In genomic region chr3:10978956-10979355, GRCh38 we compare ENCODE assay signal across 36 cellular contexts. TPM values are rescaled to one million over a fixed set of nuclear protein-coding genes. Genes with fewer than 3 reads are reported as not detected.
"Had no signal": no experiment of that assay in that cellular context is flagged by ENCODE, and none has a peak within 500 bp of the region (broad histone marks: within the 10 kb centered on the region; RNA-seq: fewer than 3 reads in every experiment).

No MANE protein-coding gene starts in this region.

- H3K36me3 ChIP-seq: ascending aorta, cardiac muscle cell had no signal

- H3K27me3 ChIP-seq: ascending aorta, cardiac muscle cell had no signal

- H3K4me3 ChIP-seq: ascending aorta, cardiac muscle cell had no signal

- H3K36me3 Mint-ChIP-seq: activated CD8-positive, alpha-beta memory T cell treated with anti-CD3 and anti-CD28 coated beads, Interleukin-2, amount 10 ng/mL, durations not matched to agents 7 days and 5 days; activated naive CD4-positive, alpha-beta T cell treated with anti-CD3 and anti-CD28 coated beads, Interleukin-2, amount 10 ng/mL, durations not matched to agents 7 days and 5 days; activated naive CD4-positive, alpha-beta T cell treated with anti-CD3 and anti-CD28 coated beads, Interleukin-2, amount 50 U/mL, for 24 hours; activated naive CD8-positive, alpha-beta T cell; activated naive CD8-positive, alpha-beta T cell treated with anti-CD3 and anti-CD28 coated beads, Interleukin-2, amount 10 ng/mL, durations not matched to agents 7 days and 5 days; brain; T-cell had no signal

- H3K4me3 Mint-ChIP-seq: activated CD4-positive, alpha-beta memory T cell treated with anti-CD3 and anti-CD28 coated beads, Interleukin-2, amount 10 ng/mL, durations not matched to agents 7 days and 5 days; activated CD4-positive, alpha-beta T cell treated with anti-CD3 and anti-CD28 coated beads for 36 hours; activated CD4-positive, alpha-beta T cell treated with anti-CD3 and anti-CD28 coated beads, Interleukin-2, amount 10 ng/mL, durations not matched to agents 7 days and 5 days; activated CD8-positive, alpha-beta memory T cell treated with anti-CD3 and anti-CD28 coated beads, Interleukin-2, amount 10 ng/mL, durations not matched to agents 7 days and 5 days; activated CD8-positive, alpha-beta T cell treated with anti-CD3 and anti-CD28 coated beads, Interleukin-2, amount 10 ng/mL, durations not matched to agents 7 days and 5 days; activated naive CD4-positive, alpha-beta T cell treated with anti-CD3 and anti-CD28 coated beads, Interleukin-2, amount 10 ng/mL, durations not matched to agents 7 days and 5 days; activated naive CD4-positive, alpha-beta T cell treated with anti-CD3 and anti-CD28 coated beads, Interleukin-2, amount 50 U/mL, for 24 hours; activated naive CD8-positive, alpha-beta T cell; activated naive CD8-positive, alpha-beta T cell treated with anti-CD3 and anti-CD28 coated beads, Interleukin-2, amount 10 ng/mL, durations not matched to agents 7 days and 5 days; activated naive CD8-positive, alpha-beta T cell treated with anti-CD3 and anti-CD28 coated beads, Interleukin-2, amount 50 U/mL, for 24 hours; activated T-cell treated with anti-CD3 and anti-CD28 coated beads, Interleukin-2, amount 50 U/mL, for 24 hours; brain; T-cell; T-helper 2 cell treated with Interferon-gamma antibody and Interleukin-4, amounts not matched to agents 5 μg/mL and 100 μg/mL, for 36 hours had no signal

- H3K9me3 ChIP-seq: ascending aorta had no signal

- ATAC-seq: activated CD4-positive, alpha-beta T cell treated with anti-CD3 and anti-CD28 coated beads for 36 hours; activated CD4-positive, CD25-positive, alpha-beta regulatory T cell treated with anti-CD3 and anti-CD28 coated beads, Interleukin-2, amount 50 U/mL, for 24 hours; activated CD8-positive, alpha-beta memory T cell treated with anti-CD3 and anti-CD28 coated beads, Interleukin-2, amount 10 ng/mL, durations not matched to agents 7 days and 5 days; activated CD8-positive, alpha-beta T cell treated with anti-CD3 and anti-CD28 coated beads, Interleukin-2, amount 10 ng/mL, durations not matched to agents 7 days and 5 days; activated naive CD8-positive, alpha-beta T cell treated with anti-CD3 and anti-CD28 coated beads, Interleukin-2, amount 50 U/mL, for 24 hours; T-cell had no signal

- H3K4me1 Mint-ChIP-seq: activated CD4-positive, alpha-beta memory T cell treated with anti-CD3 and anti-CD28 coated beads, Interleukin-2, amount 10 ng/mL, durations not matched to agents 7 days and 5 days; activated CD4-positive, alpha-beta T cell treated with anti-CD3 and anti-CD28 coated beads, Interleukin-2, amount 10 ng/mL, durations not matched to agents 7 days and 5 days; activated CD8-positive, alpha-beta memory T cell treated with anti-CD3 and anti-CD28 coated beads, Interleukin-2, amount 10 ng/mL, durations not matched to agents 7 days and 5 days; activated naive CD4-positive, alpha-beta T cell treated with anti-CD3 and anti-CD28 coated beads, Interleukin-2, amount 10 ng/mL, durations not matched to agents 7 days and 5 days; activated naive CD8-positive, alpha-beta T cell treated with anti-CD3 and anti-CD28 coated beads, Interleukin-2, amount 10 ng/mL, durations not matched to agents 7 days and 5 days; activated naive CD8-positive, alpha-beta T cell treated with anti-CD3 and anti-CD28 coated beads, Interleukin-2, amount 50 U/mL, for 24 hours had no signal

- DNase-seq: activated CD4-positive, alpha-beta memory T cell treated with anti-CD3 and anti-CD28 coated beads, Interleukin-2, amount 10 ng/mL, durations not matched to agents 7 days and 5 days; activated CD4-positive, alpha-beta T cell treated with anti-CD3 and anti-CD28 coated beads for 1 hour; activated CD4-positive, alpha-beta T cell treated with anti-CD3 and anti-CD28 coated beads for 36 hours; activated CD4-positive, alpha-beta T cell treated with anti-CD3 and anti-CD28 coated beads for 48 hours; activated CD4-positive, alpha-beta T cell treated with anti-CD3 and anti-CD28 coated beads, Interleukin-2, amount 10 ng/mL, durations not matched to agents 7 days and 5 days; activated CD4-positive, alpha-beta T cell treated with anti-CD3 and anti-CD28 coated beads, Interleukin-2, amount 50 U/mL, for 48 hours; activated CD4-positive, CD25-positive, alpha-beta regulatory T cell; activated CD8-positive, alpha-beta memory T cell treated with anti-CD3 and anti-CD28 coated beads for 24 hours; activated CD8-positive, alpha-beta memory T cell treated with anti-CD3 and anti-CD28 coated beads, Interleukin-2, amount 10 ng/mL, durations not matched to agents 7 days and 5 days; activated CD8-positive, alpha-beta memory T cell treated with anti-CD3 and anti-CD28 coated beads, Interleukin-2, amount 50 U/mL, for 48 hours; activated CD8-positive, alpha-beta T cell treated with anti-CD3 and anti-CD28 coated beads, Interleukin-2, amount 10 ng/mL, durations not matched to agents 7 days and 5 days; activated effector memory CD4-positive, alpha-beta T cell treated with Interleukin-2 at 50 U/mL for 16 hours; activated gamma-delta T cell; activated naive CD4-positive, alpha-beta T cell treated with anti-CD3 and anti-CD28 coated beads, Interleukin-2, amount 10 ng/mL, durations not matched to agents 7 days and 5 days; activated naive CD4-positive, alpha-beta T cell treated with Interleukin-2 at 50 U/mL for 16 hours; activated naive CD8-positive, alpha-beta T cell treated with anti-CD3 and anti-CD28 coated beads, Interleukin-2, amount 10 ng/mL, durations not matched to agents 7 days and 5 days; activated naive CD8-positive, alpha-beta T cell treated with anti-CD3 and anti-CD28 coated beads, Interleukin-2, amount 50 U/mL, for 24 hours; activated T-cell treated with anti-CD3 and anti-CD28 coated beads, Interleukin-2, amount 50 U/mL, for 24 hours; activated T-cell treated with anti-CD3 and anti-CD28 coated beads, Interleukin-2, amount 50 U/mL, for 48 hours; amygdala; anterior cingulate cortex; central memory CD4-positive, alpha-beta T cell; T-cell; T-helper 2 cell; T-helper 9 cell had no signal

- H3K27ac Mint-ChIP-seq: activated CD4-positive, alpha-beta memory T cell treated with anti-CD3 and anti-CD28 coated beads, Interleukin-2, amount 10 ng/mL, durations not matched to agents 7 days and 5 days; activated CD4-positive, alpha-beta T cell treated with anti-CD3 and anti-CD28 coated beads for 36 hours; activated CD4-positive, alpha-beta T cell treated with anti-CD3 and anti-CD28 coated beads, Interleukin-2, amount 10 ng/mL, durations not matched to agents 7 days and 5 days; activated CD8-positive, alpha-beta memory T cell treated with anti-CD3 and anti-CD28 coated beads, Interleukin-2, amount 10 ng/mL, durations not matched to agents 7 days and 5 days; activated CD8-positive, alpha-beta T cell treated with anti-CD3 and anti-CD28 coated beads, Interleukin-2, amount 10 ng/mL, durations not matched to agents 7 days and 5 days; activated naive CD4-positive, alpha-beta T cell treated with anti-CD3 and anti-CD28 coated beads, Interleukin-2, amount 10 ng/mL, durations not matched to agents 7 days and 5 days; activated naive CD4-positive, alpha-beta T cell treated with anti-CD3 and anti-CD28 coated beads, Interleukin-2, amount 50 U/mL, for 24 hours; activated naive CD8-positive, alpha-beta T cell; activated naive CD8-positive, alpha-beta T cell treated with anti-CD3 and anti-CD28 coated beads, Interleukin-2, amount 10 ng/mL, durations not matched to agents 7 days and 5 days; activated naive CD8-positive, alpha-beta T cell treated with anti-CD3 and anti-CD28 coated beads, Interleukin-2, amount 50 U/mL, for 24 hours; activated T-cell treated with anti-CD3 and anti-CD28 coated beads, Interleukin-2, amount 50 U/mL, for 24 hours; activated T-helper 2 cell treated with anti-CD3 and anti-CD28 coated beads, Interferon-gamma antibody, Interleukin-2, Interleukin-4, amounts not matched to agents 10 μg/mL and 5 μg/mL and 100 μg/mL, durations not matched to agents 14 hours and 24 hours and 36 hours; T-cell; T-helper 2 cell treated with Interferon-gamma antibody and Interleukin-4, amounts not matched to agents 5 μg/mL and 100 μg/mL, for 36 hours had no signal

- H3K27ac ChIP-seq: ascending aorta, cardiac muscle cell, VCaP had no signal

- H3K9me3 Mint-ChIP-seq: activated CD4-positive, alpha-beta memory T cell treated with anti-CD3 and anti-CD28 coated beads, Interleukin-2, amount 10 ng/mL, durations not matched to agents 7 days and 5 days; activated CD4-positive, alpha-beta T cell treated with anti-CD3 and anti-CD28 coated beads, Interleukin-2, amount 10 ng/mL, durations not matched to agents 7 days and 5 days; activated naive CD4-positive, alpha-beta T cell treated with anti-CD3 and anti-CD28 coated beads, Interleukin-2, amount 10 ng/mL, durations not matched to agents 7 days and 5 days; activated naive CD4-positive, alpha-beta T cell treated with anti-CD3 and anti-CD28 coated beads, Interleukin-2, amount 50 U/mL, for 24 hours; activated naive CD8-positive, alpha-beta T cell treated with anti-CD3 and anti-CD28 coated beads, Interleukin-2, amount 10 ng/mL, durations not matched to agents 7 days and 5 days; activated naive CD8-positive, alpha-beta T cell treated with anti-CD3 and anti-CD28 coated beads, Interleukin-2, amount 50 U/mL, for 24 hours; activated T-cell treated with anti-CD3 and anti-CD28 coated beads, Interleukin-2, amount 50 U/mL, for 24 hours; activated T-helper 2 cell treated with anti-CD3 and anti-CD28 coated beads, Interferon-gamma antibody, Interleukin-2, Interleukin-4, amounts not matched to agents 10 μg/mL and 5 μg/mL and 100 μg/mL, durations not matched to agents 14 hours and 24 hours and 36 hours; brain; T-cell; T-helper 2 cell treated with Interferon-gamma antibody and Interleukin-4, amounts not matched to agents 5 μg/mL and 100 μg/mL, for 36 hours had no signal

- H3K27me3 Mint-ChIP-seq: brain had no signal

RNA-seq across cellular contexts. Expression of gene SLC6A1, which starts 13.6 kb away (rescaled TPM):
- total RNA-seq: activated CD4-positive, alpha-beta memory T cell treated with anti-CD3 and anti-CD28 coated beads, Interleukin-2, amount 10 ng/mL, durations not matched to agents 7 days and 5 days; activated CD4-positive, alpha-beta T cell treated with anti-CD3 and anti-CD28 coated beads for 36 hours; activated CD4-positive, alpha-beta T cell treated with anti-CD3 and anti-CD28 coated beads, Interleukin-2, amount 10 ng/mL, durations not matched to agents 7 days and 5 days; activated CD8-positive, alpha-beta memory T cell treated with anti-CD3 and anti-CD28 coated beads, Interleukin-2, amount 10 ng/mL, durations not matched to agents 7 days and 5 days; activated CD8-positive, alpha-beta T cell treated with anti-CD3 and anti-CD28 coated beads, Interleukin-2, amount 10 ng/mL, durations not matched to agents 7 days and 5 days; activated naive CD8-positive, alpha-beta T cell treated with anti-CD3 and anti-CD28 coated beads, Interleukin-2, amount 10 ng/mL, durations not matched to agents 7 days and 5 days; activated T-helper 2 cell treated with anti-CD3 and anti-CD28 coated beads, Interferon-gamma antibody, Interleukin-2, Interleukin-4, amounts not matched to agents 10 μg/mL and 5 μg/mL and 100 μg/mL, durations not matched to agents 14 hours and 24 hours and 36 hours; bronchial epithelial cell; cardiac muscle cell; T-helper 1 cell treated with Interleukin-12 subunit alpha and Interleukin-12 subunit beta and Interleukin-4 antibody, amounts not matched to agents 30 ng/mL and 1 ng/mL, for 36 hours had no signal
